Comparison of ENCODE assay signal across 8 cellular contexts in genomic region chr4:36243355-36244256, GRCh38. TPM values are rescaled to one million over a fixed set of nuclear protein-coding genes. Genes with fewer than 3 reads are reported as not detected.
DNase-seq lines count a peak whose midpoint lies in the region; ATAC-seq lines count a peak whose summit lies in the region.

No MANE protein-coding gene starts in this region.

- H3K27ac Mint-ChIP-seq in IgD-negative memory B cell = peak overlapping the region; percentile 93 to 99 (median 95)

- peak; percentile 21 for DNase-seq in COLO829 (ENCODE audit: low spot score)
- DNase-seq in activated CD4-positive, alpha-beta T cell treated with anti-CD3 and anti-CD28 coated beads for 4 hours = peak; percentile 50 to 52
- DNase-seq in effector CD8-positive, alpha-beta T cell (lab: John Stamatoyannopoulos, UW) = peak; percentile 44
- peak; percentile 36 to 37 for DNase-seq in stimulated activated CD8-positive, alpha-beta memory T cell treated with anti-CD3 and anti-CD28 coated beads, Interleukin-2, amount 100 ng/mL, for 48 hours (ENCODE audit: low read depth in 2 of 2)
- no peak for DNase-seq in NCI-H2227 (lab: John Stamatoyannopoulos, UW; ENCODE audit: unreplicated experiment)

- peaks cover 6% of the 10 kb centered on the region for H3K36me3 Mint-ChIP-seq in IgD-negative memory B cell

- no peaks in the 10 kb centered on the region for H3K9me3 Mint-ChIP-seq in IgD-negative memory B cell

- no peaks in the 10 kb centered on the region for H3K27me3 Mint-ChIP-seq in IgD-negative memory B cell

- ATAC-seq in GM21447 (IDR thresholded peaks at IDR 0.05; ENCODE audit: unreplicated experiment) = peak; percentile 28

- no peak overlapping the region for H3K27ac ChIP-seq in mesodermal cell (ENCODE audit: low read depth, low read length, severe bottlenecking)

- H3K36me3 ChIP-seq in mesodermal cell (ENCODE audit: control insufficient read depth, insufficient read depth, low read length) = no peaks in the 10 kb centered on the region

- WGBS in mesodermal cell (ENCODE audit: insufficient coverage in 2 of 2), 2 experiments = 3 to 4% methylated on average over 21 to 27 of the region's 38 CpGs

- H3K9me3 ChIP-seq in mesodermal cell (ENCODE audit: control insufficient read depth, low read length) = no peaks in the 10 kb centered on the region

- peaks cover 19 to 46% (median 34%) of the 10 kb centered on the region in 3 donors for H3K4me1 Mint-ChIP-seq in IgD-negative memory B cell

- peak overlapping the region; percentile 49 for H3K4me3 ChIP-seq in mesodermal cell (ENCODE audit: extremely low read depth, insufficient read depth, low read length, poor library complexity, severe bottlenecking)

- H3K4me1 ChIP-seq in mesodermal cell (ENCODE audit: control insufficient read depth, insufficient read depth, low read length, poor library complexity, severe bottlenecking) = no peaks in the 10 kb centered on the region

- H3K4me3 Mint-ChIP-seq in IgD-negative memory B cell = peak overlapping the region; percentile 91 to 99 (median 96)

RNA-seq across cellular contexts. Expression of gene ARAP2, which starts 0.7 kb away (rescaled TPM):
- polyA plus RNA-seq in IgD-negative memory B cell = 20.8 TPM
- polyA plus RNA-seq in mesodermal cell (2013, experiment 1 of 2) = 0.81 TPM
- polyA plus RNA-seq in mesodermal cell (2013, experiment 2 of 2) = 0.51 TPM

RNA-seq across cellular contexts. Expression of gene DTHD1, which starts 37.8 kb away (rescaled TPM):
- polyA plus RNA-seq in IgD-negative memory B cell = not detected
- polyA plus RNA-seq in mesodermal cell (2013, experiment 1 of 2) = not detected
- not detected for polyA plus RNA-seq in mesodermal cell (2013, experiment 2 of 2)
